Comparison of ENCODE assay signal across 10 cellular contexts in the genomic region with DNA sequence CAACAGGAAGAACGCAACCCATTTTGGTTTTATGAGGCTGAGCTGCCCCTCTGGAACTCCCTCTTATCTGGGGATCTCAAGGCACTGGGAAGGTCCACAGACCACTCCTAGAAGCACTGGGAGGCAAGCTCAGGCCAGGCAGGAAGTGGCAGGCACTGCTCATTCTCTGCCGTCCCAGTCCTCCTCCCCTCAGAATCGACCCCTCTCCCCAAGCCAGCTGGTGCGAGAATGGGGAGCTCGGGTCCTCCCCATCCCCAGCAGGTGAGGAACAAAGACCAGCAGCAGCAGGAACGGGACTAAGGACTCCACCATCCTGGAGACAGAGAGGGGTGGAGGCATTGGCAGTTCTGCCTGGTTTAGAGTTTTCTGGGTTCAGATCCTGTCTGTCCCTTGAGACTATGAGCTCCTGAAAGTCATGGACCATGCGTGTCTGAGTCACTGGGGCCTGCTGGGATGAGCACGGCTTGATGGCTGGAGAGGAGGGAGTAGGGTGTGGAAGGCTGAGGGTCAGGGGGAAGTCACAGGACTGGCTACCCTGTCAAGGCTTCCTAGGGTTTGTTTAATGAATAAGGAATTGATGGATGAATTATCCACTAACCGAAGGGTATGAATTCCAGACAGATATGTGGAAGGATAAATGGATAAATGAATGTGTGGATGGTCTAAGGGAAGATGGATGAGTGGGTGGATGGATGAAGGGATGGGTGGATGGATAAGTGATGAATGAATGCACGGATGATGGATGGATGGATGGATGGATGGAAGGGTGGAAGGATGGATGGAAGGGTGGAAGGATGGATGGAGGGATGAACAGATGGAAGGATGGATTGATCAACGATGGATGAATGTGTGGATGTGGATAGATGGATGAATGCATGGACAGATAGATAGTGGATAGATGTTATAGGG. TPM values are rescaled to one million over a fixed set of nuclear protein-coding genes. Genes with fewer than 3 reads are reported as not detected.
DNase-seq lines count a peak whose midpoint lies in the region; TF ChIP-seq lines count a peak whose summit lies in the region.
"Had no signal": no experiment of that assay in that cellular context is flagged by ENCODE, and none has a peak within 500 bp of the region (broad histone marks: within the 10 kb centered on the region; RNA-seq: fewer than 3 reads in every experiment).

No MANE protein-coding gene starts in this region.

- H3K4me1 Mint-ChIP-seq in activated naive CD4-positive, alpha-beta T cell treated with anti-CD3 and anti-CD28 coated beads, Interleukin-2, amount 10 ng/mL, durations not matched to agents 7 days and 5 days: peaks cover 61% of the 10 kb centered on the region
- H3K4me1 Mint-ChIP-seq in activated naive CD4-positive, alpha-beta T cell treated with anti-CD3 and anti-CD28 coated beads for 36 hours (ENCODE audit: low read depth): peaks cover 48% of the 10 kb centered on the region

- H3K4me2 ChIP-seq in skeletal muscle satellite cell (ENCODE audit: low read length) (peak overlapping the region; percentile 21), mesendoderm (ENCODE audit: low read length) (no peak overlapping the region)
- H3K4me2 ChIP-seq: hepatocyte had no signal

- WGBS in mesendoderm (ENCODE audit: extremely low coverage, insufficient coverage, low lambda C conversion rate): 100% methylated on average over 1 of the region's 11 CpGs

- no peak for TF ChIP-seq CTCF in choroid plexus epithelial cell (conservative IDR thresholded peaks at IDR 0.05; ENCODE audit: low read depth, low read length)

- H3K23ac ChIP-seq in mesendoderm (ENCODE audit: low read length): no peak overlapping the region

- no peaks in the 10 kb centered on the region for H3K79me2 ChIP-seq in mesendoderm (ENCODE audit: control insufficient read depth, insufficient read depth, low read length)
- H3K79me2 ChIP-seq: hepatocyte had no signal

- no peak overlapping the region for H3K27ac ChIP-seq in mesendoderm (ENCODE audit: low read depth, low read length)
- H3K27ac ChIP-seq: hepatocyte had no signal

- no peaks in the 10 kb centered on the region for H3K79me1 ChIP-seq in mesendoderm (ENCODE audit: low read length)

- H4K5ac ChIP-seq in mesendoderm (ENCODE audit: low read length): no peak overlapping the region

- H3K27me3 ChIP-seq in MG63 (no peaks in the 10 kb centered on the region), skeletal muscle satellite cell (ENCODE audit: control insufficient read depth, insufficient read depth, low read length) (no peaks in the 10 kb centered on the region), mesendoderm (ENCODE audit: insufficient read depth, low read length, poor library complexity) (no peaks in the 10 kb centered on the region)
- H3K27me3 ChIP-seq: hepatocyte had no signal

- no peak for DNase-seq in activated naive CD4-positive, alpha-beta T cell treated with anti-CD3 and anti-CD28 coated beads, Interleukin-2, amount 10 ng/mL, durations not matched to agents 7 days and 5 days
- DNase-seq in activated naive CD4-positive, alpha-beta T cell treated with anti-CD3 and anti-CD28 coated beads for 36 hours: no peak
- DNase-seq in MG63: peak; percentile 88
- peak; percentile 46 for DNase-seq in choroid plexus epithelial cell (ENCODE audit: low read depth)
- DNase-seq in activated CD8-positive, alpha-beta memory T cell treated with anti-CD3 and anti-CD28 coated beads, Interleukin-2, amount 50 U/mL, for 48 hours: no peak
- DNase-seq in mesendoderm: no peak
- DNase-seq in NCI-H524 (lab: John Stamatoyannopoulos, UW): no peak

- no peak overlapping the region for H3K4me3 Mint-ChIP-seq in activated naive CD4-positive, alpha-beta T cell treated with anti-CD3 and anti-CD28 coated beads, Interleukin-2, amount 10 ng/mL, durations not matched to agents 7 days and 5 days
- H3K4me3 Mint-ChIP-seq in activated naive CD4-positive, alpha-beta T cell treated with anti-CD3 and anti-CD28 coated beads for 36 hours: no peak overlapping the region

- H3K18ac ChIP-seq in mesendoderm (ENCODE audit: low read length): no peak overlapping the region

- intact Hi-C loops in activated naive CD4-positive, alpha-beta T cell treated with anti-CD3 and anti-CD28 coated beads for 36 hours (cut with micrococcal nuclease): no loop called here

- H2BK5ac ChIP-seq in mesendoderm (ENCODE audit: low read length): no peak overlapping the region

- H3K4me1 ChIP-seq in skeletal muscle satellite cell (ENCODE audit: control insufficient read depth, insufficient read depth, low read length) (peaks cover 71% of the 10 kb centered on the region), mesendoderm (ENCODE audit: control insufficient read depth, low read depth, low read length) (no peaks in the 10 kb centered on the region)

- CTCF ChIA-PET in activated naive CD4-positive, alpha-beta T cell treated with anti-CD3 and anti-CD28 coated beads, Interleukin-2, amount 10 ng/mL, durations not matched to agents 7 days and 5 days (lab: Charles Lee): interaction anchor here (0.6 kb wide), 1 partner anchor 871 kb away, joined by 3 read pairs; no protein-coding TSS in a partner anchor
- CTCF ChIA-PET in activated naive CD4-positive, alpha-beta T cell treated with anti-CD3 and anti-CD28 coated beads for 36 hours (lab: Charles Lee): no interaction called here

- H3K9ac ChIP-seq in skeletal muscle satellite cell (ENCODE audit: low read depth, low read length) (peak overlapping the region; percentile 83), mesendoderm (ENCODE audit: low read length) (no peak overlapping the region)

- H2BK120ac ChIP-seq in mesendoderm (ENCODE audit: low read depth, low read length): no peak overlapping the region

- H3K56ac ChIP-seq in mesendoderm (ENCODE audit: low read length): no peak overlapping the region

- H2BK15ac ChIP-seq in mesendoderm (replicated peaks; ENCODE audit: low read depth): no peak overlapping the region

- H3K27me3 Mint-ChIP-seq in activated naive CD4-positive, alpha-beta T cell treated with anti-CD3 and anti-CD28 coated beads, Interleukin-2, amount 10 ng/mL, durations not matched to agents 7 days and 5 days: peaks cover 31% of the 10 kb centered on the region
- no peaks in the 10 kb centered on the region for H3K27me3 Mint-ChIP-seq in activated naive CD4-positive, alpha-beta T cell treated with anti-CD3 and anti-CD28 coated beads for 36 hours (ENCODE audit: low read depth)

- no peak overlapping the region for H4K8ac ChIP-seq in mesendoderm (ENCODE audit: low read depth, low read length)

- H3K4ac ChIP-seq in mesendoderm (ENCODE audit: low read depth, low read length): no peak overlapping the region

- H3K27ac Mint-ChIP-seq in activated naive CD4-positive, alpha-beta T cell treated with anti-CD3 and anti-CD28 coated beads, Interleukin-2, amount 10 ng/mL, durations not matched to agents 7 days and 5 days: peak overlapping the region; percentile 42
- H3K27ac Mint-ChIP-seq in activated naive CD4-positive, alpha-beta T cell treated with anti-CD3 and anti-CD28 coated beads for 36 hours: no peak overlapping the region

- H3K9me3 Mint-ChIP-seq in activated naive CD4-positive, alpha-beta T cell treated with anti-CD3 and anti-CD28 coated beads, Interleukin-2, amount 10 ng/mL, durations not matched to agents 7 days and 5 days: peaks cover 3% of the 10 kb centered on the region
- H3K9me3 Mint-ChIP-seq in activated naive CD4-positive, alpha-beta T cell treated with anti-CD3 and anti-CD28 coated beads for 36 hours: no peaks in the 10 kb centered on the region

- no peak overlapping the region for H2AK5ac ChIP-seq in mesendoderm (ENCODE audit: low read length)

- H3K9me3 ChIP-seq in MG63 (0 out of 2 replicates have a peak, but pooled peaks cover 2% of the 10 kb centered on the region), skeletal muscle satellite cell (replicated peaks; ENCODE audit: low read length) (no peaks in the 10 kb centered on the region)

- no peak overlapping the region for H3K4me3 ChIP-seq in MG63
- H3K4me3 ChIP-seq in choroid plexus epithelial cell (ENCODE audit: low read depth, low read length): no peak overlapping the region
- no peak overlapping the region for H3K4me3 ChIP-seq in skeletal muscle satellite cell (ENCODE audit: low read length)
- H3K4me3 ChIP-seq in mesendoderm (ENCODE audit: low read length): no peak overlapping the region
- H3K4me3 ChIP-seq: hepatocyte had no signal

- H3K36me3 ChIP-seq in MG63: no peaks in the 10 kb centered on the region; the same call in 1 of the 2 replicates
- no peaks in the 10 kb centered on the region for H3K36me3 ChIP-seq in skeletal muscle satellite cell (ENCODE audit: insufficient read depth, low read length)
- H3K36me3 ChIP-seq in mesendoderm (ENCODE audit: control insufficient read depth, insufficient read depth, low read length): no peaks in the 10 kb centered on the region

- peaks cover 2% of the 10 kb centered on the region for H3K36me3 Mint-ChIP-seq in activated naive CD4-positive, alpha-beta T cell treated with anti-CD3 and anti-CD28 coated beads, Interleukin-2, amount 10 ng/mL, durations not matched to agents 7 days and 5 days
- no peaks in the 10 kb centered on the region for H3K36me3 Mint-ChIP-seq in activated naive CD4-positive, alpha-beta T cell treated with anti-CD3 and anti-CD28 coated beads for 36 hours (ENCODE audit: low read depth)

RNA-seq across cellular contexts. Expression of a gene that starts 6.4 kb away (rescaled TPM):
- total RNA-seq in activated naive CD4-positive, alpha-beta T cell treated with anti-CD3 and anti-CD28 coated beads for 36 hours: under 1 TPM in 1 of 2 experiments, not detected in 1; 0.35 TPM
- 1.2 and 1.3 TPM in 2 replicates for total RNA-seq in MG63 (2014; rRNA removed; shearing (Covaris generic); ENCODE audit: low replicate concordance)
- 6.8 and 28.4 TPM in 2 replicates for total RNA-seq in skeletal muscle satellite cell (2012; rRNA removed)
- polyA plus RNA-seq in mesendoderm (2013, experiment 1 of 2): 0.08 TPM
- 0.04 TPM for polyA plus RNA-seq in mesendoderm (2013, experiment 2 of 2)
- total RNA-seq: cardiac septum, hepatocyte had no signal
- polyA plus RNA-seq: hepatocyte had no signal

Comparison
In these comparisons a context has a peak if more than half of its experiments do, and no peak if none do; other contexts are left out.
1. DNase-seq: peak in MG63 (single experiment) and choroid plexus epithelial cell (single experiment); none in activated naive CD4-positive, alpha-beta T cell treated with anti-CD3 and anti-CD28 coated beads, Interleukin-2, amount 10 ng/mL, durations not matched to agents 7 days and 5 days (single experiment), activated naive CD4-positive, alpha-beta T cell treated with anti-CD3 and anti-CD28 coated beads for 36 hours (single experiment), activated CD8-positive, alpha-beta memory T cell treated with anti-CD3 and anti-CD28 coated beads, Interleukin-2, amount 50 U/mL, for 48 hours (single experiment), mesendoderm (single experiment) and NCI-H524 (0 of 2).